In genomic region chr16:14205666-14206065, GRCh38 we compare ENCODE assay signal across 19 cellular contexts.
A peak's percentile ranks its signal among the peaks of the same experiment; 100 is the strongest.
DNase-seq lines count a peak whose midpoint lies in the region; ATAC-seq and TF ChIP-seq lines count a peak whose summit lies in the region.
"Had no signal": no experiment of that assay in that cellular context is flagged by ENCODE, and none has a peak within 500 bp of the region (broad histone marks: within the 10 kb centered on the region; RNA-seq: fewer than 3 reads in every experiment).

No MANE protein-coding gene starts in this region.

- H3K27me3 Mint-ChIP-seq in T-cell: no peaks in the 10 kb centered on the region
- H3K27me3 Mint-ChIP-seq: CD4-positive, alpha-beta memory T cell had no signal

- H3K27ac ChIP-seq in ascending aorta: no peak overlapping the region
- H3K27ac ChIP-seq: Peyer's patch had no signal

- POLR2A ChIA-PET in T-cell (lab: Charles Lee): no interaction called here

- no peaks in the 10 kb centered on the region for H3K36me3 ChIP-seq in ascending aorta
- H3K36me3 ChIP-seq: BE2C, MG63, Peyer's patch had no signal

- no peaks in the 10 kb centered on the region for H3K27me3 ChIP-seq in ascending aorta
- H3K27me3 ChIP-seq: BE2C, MG63, Peyer's patch had no signal

- DNase-seq in GM10266 (ENCODE audit: extremely low spot score) (peak; percentile 13), RPMI8226 (peak; percentile 8), fibroblast of gingiva (ENCODE audit: low read depth) (peak; percentile 29), ascending aorta (ENCODE audit: low spot score in 2 of 2) (no peak), T-cell (no peak)
- no peak for DNase-seq in activated CD4-positive, CD25-positive, alpha-beta regulatory T cell (lab: John Stamatoyannopoulos, UW)
- DNase-seq: BE2C; CD4-positive, alpha-beta memory T cell; GF-D8; MG63; NCI-H1105 treated with DMSO at 0.1 percent for 48 hours; NCI-H187; NCI-H446 treated with DMSO at 0.1 percent for 48 hours; NCI-H82; Peyer's patch; SHP77 had no signal

- peaks cover 21% of the 10 kb centered on the region for H3K36me3 Mint-ChIP-seq in T-cell

- H3K4me3 ChIP-seq in ascending aorta: no peak overlapping the region
- H3K4me3 ChIP-seq: MG63, Peyer's patch had no signal

- TF ChIP-seq CTCF in GM10266 (IDR thresholded peaks at IDR 0.05; ENCODE audit: control insufficient read depth, insufficient read depth, low read depth, missing control alignments) (no peak), ascending aorta (IDR thresholded peaks at IDR 0.05) (no peak)

- H3K4me1 ChIP-seq in ascending aorta: peaks cover 0 to 5% of the 10 kb centered on the region in 2 donors

- H3K4me3 Mint-ChIP-seq in T-cell: no peak overlapping the region
- H3K4me3 Mint-ChIP-seq: CD4-positive, alpha-beta memory T cell had no signal

- peaks cover 0 to 5% (median 0%) of the 10 kb centered on the region in 3 donors for H3K4me1 Mint-ChIP-seq in T-cell

- intact Hi-C loops in ascending aorta (cut with DNase I): no loop called here

- no peaks in the 10 kb centered on the region for H3K9me3 Mint-ChIP-seq in T-cell

- no peak overlapping the region for H3K27ac Mint-ChIP-seq in T-cell
- H3K27ac Mint-ChIP-seq: CD4-positive, alpha-beta memory T cell had no signal

- no peaks in the 10 kb centered on the region for H3K9me3 ChIP-seq in ascending aorta
- H3K9me3 ChIP-seq: BE2C, MG63, Peyer's patch had no signal

- peak; percentile 56 for ATAC-seq in GM18867 (IDR thresholded peaks at IDR 0.05; ENCODE audit: unreplicated experiment)
- no peak for ATAC-seq in HG02840 (IDR thresholded peaks at IDR 0.05; ENCODE audit: low FRiP score, unreplicated experiment)
- ATAC-seq in T-cell (replicated peaks in 1 of 4): no peak
- ATAC-seq: SK-N-SH treated with all-trans-retinoic acid at 6 μM for 48 hours had no signal

- CTCF ChIA-PET in T-cell (lab: Charles Lee): interaction anchor here in 1 of 2 donors (1.0 kb wide), 1 partner anchor 21 kb away, joined by 5 read pairs; no protein-coding TSS in a partner anchor

Comparison
In these comparisons a context has a peak if more than half of its experiments do, and no peak if none do; other contexts are left out.
1. DNase-seq: peak in GM10266 (single experiment), RPMI8226 (single experiment) and fibroblast of gingiva (single experiment); none in activated CD4-positive, CD25-positive, alpha-beta regulatory T cell (0 of 4), ascending aorta (0 of 2) and T-cell (0 of 34).